ENCODE assay signal across 1 cellular context in the genomic region with DNA sequence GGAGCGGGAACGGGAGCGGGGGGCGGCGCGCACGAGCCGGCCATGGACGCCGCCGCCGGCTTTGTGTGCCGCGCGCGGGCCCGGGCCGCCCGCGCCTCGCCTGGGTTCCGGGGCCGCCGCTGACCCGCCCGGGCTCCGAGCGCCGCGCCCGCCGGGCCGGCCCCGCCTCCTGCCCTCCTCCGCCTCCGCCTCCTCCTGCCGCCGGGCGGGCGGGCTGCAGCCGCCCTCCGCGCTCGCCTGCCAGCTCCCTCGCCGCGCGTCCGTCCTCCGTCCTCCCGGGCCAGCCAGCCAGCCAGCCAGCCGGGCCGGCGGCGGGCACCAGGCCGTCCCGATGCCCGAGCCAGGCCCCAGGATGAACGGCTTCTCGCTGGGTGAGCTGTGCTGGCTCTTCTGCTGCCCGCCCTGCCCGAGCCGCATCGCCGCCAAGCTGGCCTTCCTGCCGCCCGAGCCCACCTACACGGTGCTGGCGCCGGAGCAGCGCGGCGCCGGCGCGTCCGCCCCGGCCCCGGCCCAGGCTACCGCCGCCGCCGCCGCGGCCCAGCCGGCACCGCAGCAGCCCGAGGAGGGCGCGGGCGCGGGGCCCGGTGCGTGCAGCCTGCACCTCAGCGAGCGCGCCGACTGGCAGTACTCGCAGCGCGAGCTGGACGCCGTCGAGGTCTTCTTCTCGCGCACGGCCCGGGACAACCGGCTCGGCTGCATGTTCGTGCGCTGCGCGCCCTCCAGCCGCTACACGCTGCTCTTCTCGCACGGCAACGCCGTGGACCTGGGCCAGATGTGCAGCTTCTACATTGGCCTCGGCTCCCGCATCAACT.
TF ChIP-seq lines count a peak whose summit lies in the region.

A gene (plus strand): TSS at position 212 of the 812 bp plus-strand sequence. CDS start 120 bp downstream, at position 332.

TF ChIP-seq in HepG2, 621 proteins besides CTCF, POLR2A, EP300 and RAD21 (continued from another document and continues in another):
- TF ChIP-seq, protein P1, sequence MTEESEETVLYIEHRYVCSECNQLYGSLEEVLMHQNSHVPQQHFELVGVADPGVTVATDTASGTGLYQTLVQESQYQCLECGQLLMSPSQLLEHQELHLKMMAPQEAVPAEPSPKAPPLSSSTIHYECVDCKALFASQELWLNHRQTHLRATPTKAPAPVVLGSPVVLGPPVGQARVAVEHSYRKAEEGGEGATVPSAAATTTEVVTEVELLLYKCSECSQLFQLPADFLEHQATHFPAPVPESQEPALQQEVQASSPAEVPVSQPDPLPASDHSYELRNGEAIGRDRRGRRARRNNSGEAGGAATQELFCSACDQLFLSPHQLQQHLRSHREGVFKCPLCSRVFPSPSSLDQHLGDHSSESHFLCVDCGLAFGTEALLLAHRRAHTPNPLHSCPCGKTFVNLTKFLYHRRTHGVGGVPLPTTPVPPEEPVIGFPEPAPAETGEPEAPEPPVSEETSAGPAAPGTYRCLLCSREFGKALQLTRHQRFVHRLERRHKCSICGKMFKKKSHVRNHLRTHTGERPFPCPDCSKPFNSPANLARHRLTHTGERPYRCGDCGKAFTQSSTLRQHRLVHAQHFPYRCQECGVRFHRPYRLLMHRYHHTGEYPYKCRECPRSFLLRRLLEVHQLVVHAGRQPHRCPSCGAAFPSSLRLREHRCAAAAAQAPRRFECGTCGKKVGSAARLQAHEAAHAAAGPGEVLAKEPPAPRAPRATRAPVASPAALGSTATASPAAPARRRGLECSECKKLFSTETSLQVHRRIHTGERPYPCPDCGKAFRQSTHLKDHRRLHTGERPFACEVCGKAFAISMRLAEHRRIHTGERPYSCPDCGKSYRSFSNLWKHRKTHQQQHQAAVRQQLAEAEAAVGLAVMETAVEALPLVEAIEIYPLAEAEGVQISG (CRISPR knock-in tag; IDR thresholded peaks at IDR 0.05), result 0 out of 2 replicates have a peak, but pooled peaks have one; percentile 24
- TF ChIP-seq ZSCAN20 (CRISPR knock-in tag; IDR thresholded peaks at IDR 0.05; ENCODE audit: borderline replicate concordance) (no peak), ZBTB1 (CRISPR knock-in tag; IDR thresholded peaks at IDR 0.05; ENCODE audit: borderline replicate concordance) (no peak), PCBP1 (IDR thresholded peaks at IDR 0.05; ENCODE audit: borderline replicate concordance, low read depth, low read length) (no peak), ARID2 (CRISPR knock-in tag; IDR thresholded peaks at IDR 0.05; ENCODE audit: borderline replicate concordance) (0 out of 2 replicates have a peak, but pooled peaks have one; percentile 38), GABPB1 (CRISPR knock-in tag; IDR thresholded peaks at IDR 0.05) (peak; percentile 31; the same call in 1 of the 2 replicates), ZNF3 (CRISPR knock-in tag; IDR thresholded peaks at IDR 0.05) (no peak), NONO (IDR thresholded peaks at IDR 0.05) (no peak), NONO (CRISPR knock-in tag; conservative IDR thresholded peaks at IDR 0.05) (no peak), HMG20A (CRISPR knock-in tag; IDR thresholded peaks at IDR 0.05; ENCODE audit: borderline replicate concordance) (no peak), KAT2B (IDR thresholded peaks at IDR 0.05; ENCODE audit: borderline replicate concordance, low read depth, low read length) (no peak), MBD4 (IDR thresholded peaks at IDR 0.05; ENCODE audit: borderline replicate concordance, low read length) (no peak), CCDC6 (CRISPR knock-in tag; IDR thresholded peaks at IDR 0.05) (0 out of 2 replicates have a peak, but pooled peaks have one; percentile 20), ZNF558 (CRISPR knock-in tag; IDR thresholded peaks at IDR 0.05; ENCODE audit: borderline replicate concordance) (0 out of 2 replicates have a peak, but pooled peaks have one; percentile 11), HDAC6 (IDR thresholded peaks at IDR 0.05; ENCODE audit: low read depth, low read length) (no peak), ZNF441 (CRISPR knock-in tag; IDR thresholded peaks at IDR 0.05; ENCODE audit: borderline replicate concordance) (no peak), IKZF4 (CRISPR knock-in tag; IDR thresholded peaks at IDR 0.05; ENCODE audit: borderline replicate concordance, low read depth, not compliant biosample characterization) (peak; percentile 42), CREM (IDR thresholded peaks at IDR 0.05) (no peak), CREM (CRISPR knock-in tag; IDR thresholded peaks at IDR 0.05) (no peak), KLF6 (CRISPR knock-in tag; IDR thresholded peaks at IDR 0.05) (no peak), ZNF761 (CRISPR knock-in tag; conservative IDR thresholded peaks at IDR 0.05) (no peak), GATA4 (IDR thresholded peaks at IDR 0.05; ENCODE audit: borderline replicate concordance, low read depth) (no peak), ZNF33A (CRISPR knock-in tag; IDR thresholded peaks at IDR 0.05; ENCODE audit: borderline replicate concordance) (no peak), RFX1 (IDR thresholded peaks at IDR 0.05) (no peak), KDM5B (CRISPR knock-in tag; IDR thresholded peaks at IDR 0.05; ENCODE audit: borderline replicate concordance) (peak; percentile 32; the same call in 1 of the 2 replicates)
- TF ChIP-seq, protein P2, sequence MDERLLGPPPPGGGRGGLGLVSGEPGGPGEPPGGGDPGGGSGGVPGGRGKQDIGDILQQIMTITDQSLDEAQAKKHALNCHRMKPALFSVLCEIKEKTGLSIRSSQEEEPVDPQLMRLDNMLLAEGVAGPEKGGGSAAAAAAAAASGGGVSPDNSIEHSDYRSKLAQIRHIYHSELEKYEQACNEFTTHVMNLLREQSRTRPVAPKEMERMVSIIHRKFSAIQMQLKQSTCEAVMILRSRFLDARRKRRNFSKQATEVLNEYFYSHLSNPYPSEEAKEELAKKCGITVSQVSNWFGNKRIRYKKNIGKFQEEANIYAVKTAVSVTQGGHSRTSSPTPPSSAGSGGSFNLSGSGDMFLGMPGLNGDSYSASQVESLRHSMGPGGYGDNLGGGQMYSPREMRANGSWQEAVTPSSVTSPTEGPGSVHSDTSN (CRISPR knock-in tag; IDR thresholded peaks at IDR 0.05), result no peak
- TF ChIP-seq, protein P3, sequence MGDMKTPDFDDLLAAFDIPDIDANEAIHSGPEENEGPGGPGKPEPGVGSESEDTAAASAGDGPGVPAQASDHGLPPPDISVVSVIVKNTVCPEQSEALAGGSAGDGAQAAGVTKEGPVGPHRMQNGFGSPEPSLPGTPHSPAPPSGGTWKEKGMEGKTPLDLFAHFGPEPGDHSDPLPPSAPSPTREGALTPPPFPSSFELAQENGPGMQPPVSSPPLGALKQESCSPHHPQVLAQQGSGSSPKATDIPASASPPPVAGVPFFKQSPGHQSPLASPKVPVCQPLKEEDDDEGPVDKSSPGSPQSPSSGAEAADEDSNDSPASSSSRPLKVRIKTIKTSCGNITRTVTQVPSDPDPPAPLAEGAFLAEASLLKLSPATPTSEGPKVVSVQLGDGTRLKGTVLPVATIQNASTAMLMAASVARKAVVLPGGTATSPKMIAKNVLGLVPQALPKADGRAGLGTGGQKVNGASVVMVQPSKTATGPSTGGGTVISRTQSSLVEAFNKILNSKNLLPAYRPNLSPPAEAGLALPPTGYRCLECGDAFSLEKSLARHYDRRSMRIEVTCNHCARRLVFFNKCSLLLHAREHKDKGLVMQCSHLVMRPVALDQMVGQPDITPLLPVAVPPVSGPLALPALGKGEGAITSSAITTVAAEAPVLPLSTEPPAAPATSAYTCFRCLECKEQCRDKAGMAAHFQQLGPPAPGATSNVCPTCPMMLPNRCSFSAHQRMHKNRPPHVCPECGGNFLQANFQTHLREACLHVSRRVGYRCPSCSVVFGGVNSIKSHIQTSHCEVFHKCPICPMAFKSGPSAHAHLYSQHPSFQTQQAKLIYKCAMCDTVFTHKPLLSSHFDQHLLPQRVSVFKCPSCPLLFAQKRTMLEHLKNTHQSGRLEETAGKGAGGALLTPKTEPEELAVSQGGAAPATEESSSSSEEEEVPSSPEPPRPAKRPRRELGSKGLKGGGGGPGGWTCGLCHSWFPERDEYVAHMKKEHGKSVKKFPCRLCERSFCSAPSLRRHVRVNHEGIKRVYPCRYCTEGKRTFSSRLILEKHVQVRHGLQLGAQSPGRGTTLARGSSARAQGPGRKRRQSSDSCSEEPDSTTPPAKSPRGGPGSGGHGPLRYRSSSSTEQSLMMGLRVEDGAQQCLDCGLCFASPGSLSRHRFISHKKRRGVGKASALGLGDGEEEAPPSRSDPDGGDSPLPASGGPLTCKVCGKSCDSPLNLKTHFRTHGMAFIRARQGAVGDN (CRISPR knock-in tag; IDR thresholded peaks at IDR 0.05), result peak; percentile 81
- TF ChIP-seq, protein P4, sequence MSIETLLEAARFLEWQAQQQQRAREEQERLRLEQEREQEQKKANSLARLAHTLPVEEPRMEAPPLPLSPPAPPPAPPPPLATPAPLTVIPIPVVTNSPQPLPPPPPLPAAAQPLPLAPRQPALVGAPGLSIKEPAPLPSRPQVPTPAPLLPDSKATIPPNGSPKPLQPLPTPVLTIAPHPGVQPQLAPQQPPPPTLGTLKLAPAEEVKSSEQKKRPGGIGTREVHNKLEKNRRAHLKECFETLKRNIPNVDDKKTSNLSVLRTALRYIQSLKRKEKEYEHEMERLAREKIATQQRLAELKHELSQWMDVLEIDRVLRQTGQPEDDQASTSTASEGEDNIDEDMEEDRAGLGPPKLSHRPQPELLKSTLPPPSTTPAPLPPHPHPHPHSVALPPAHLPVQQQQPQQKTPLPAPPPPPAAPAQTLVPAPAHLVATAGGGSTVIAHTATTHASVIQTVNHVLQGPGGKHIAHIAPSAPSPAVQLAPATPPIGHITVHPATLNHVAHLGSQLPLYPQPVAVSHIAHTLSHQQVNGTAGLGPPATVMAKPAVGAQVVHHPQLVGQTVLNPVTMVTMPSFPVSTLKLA (IDR thresholded peaks at IDR 0.05), result no peak
- TF ChIP-seq, protein P5, sequence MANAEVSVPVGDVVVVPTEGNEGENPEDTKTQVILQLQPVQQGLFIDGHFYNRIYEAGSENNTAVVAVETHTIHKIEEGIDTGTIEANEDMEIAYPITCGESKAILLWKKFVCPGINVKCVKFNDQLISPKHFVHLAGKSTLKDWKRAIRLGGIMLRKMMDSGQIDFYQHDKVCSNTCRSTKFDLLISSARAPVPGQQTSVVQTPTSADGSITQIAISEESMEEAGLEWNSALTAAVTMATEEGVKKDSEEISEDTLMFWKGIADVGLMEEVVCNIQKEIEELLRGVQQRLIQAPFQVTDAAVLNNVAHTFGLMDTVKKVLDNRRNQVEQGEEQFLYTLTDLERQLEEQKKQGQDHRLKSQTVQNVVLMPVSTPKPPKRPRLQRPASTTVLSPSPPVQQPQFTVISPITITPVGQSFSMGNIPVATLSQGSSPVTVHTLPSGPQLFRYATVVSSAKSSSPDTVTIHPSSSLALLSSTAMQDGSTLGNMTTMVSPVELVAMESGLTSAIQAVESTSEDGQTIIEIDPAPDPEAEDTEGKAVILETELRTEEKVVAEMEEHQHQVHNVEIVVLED (CRISPR knock-in tag; IDR thresholded peaks at IDR 0.05; ENCODE audit: borderline replicate concordance), result no peak
- TF ChIP-seq, protein P6, sequence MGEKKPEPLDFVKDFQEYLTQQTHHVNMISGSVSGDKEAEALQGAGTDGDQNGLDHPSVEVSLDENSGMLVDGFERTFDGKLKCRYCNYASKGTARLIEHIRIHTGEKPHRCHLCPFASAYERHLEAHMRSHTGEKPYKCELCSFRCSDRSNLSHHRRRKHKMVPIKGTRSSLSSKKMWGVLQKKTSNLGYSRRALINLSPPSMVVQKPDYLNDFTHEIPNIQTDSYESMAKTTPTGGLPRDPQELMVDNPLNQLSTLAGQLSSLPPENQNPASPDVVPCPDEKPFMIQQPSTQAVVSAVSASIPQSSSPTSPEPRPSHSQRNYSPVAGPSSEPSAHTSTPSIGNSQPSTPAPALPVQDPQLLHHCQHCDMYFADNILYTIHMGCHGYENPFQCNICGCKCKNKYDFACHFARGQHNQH (CRISPR knock-in tag; IDR thresholded peaks at IDR 0.05), result no peak
- TF ChIP-seq, protein P7, sequence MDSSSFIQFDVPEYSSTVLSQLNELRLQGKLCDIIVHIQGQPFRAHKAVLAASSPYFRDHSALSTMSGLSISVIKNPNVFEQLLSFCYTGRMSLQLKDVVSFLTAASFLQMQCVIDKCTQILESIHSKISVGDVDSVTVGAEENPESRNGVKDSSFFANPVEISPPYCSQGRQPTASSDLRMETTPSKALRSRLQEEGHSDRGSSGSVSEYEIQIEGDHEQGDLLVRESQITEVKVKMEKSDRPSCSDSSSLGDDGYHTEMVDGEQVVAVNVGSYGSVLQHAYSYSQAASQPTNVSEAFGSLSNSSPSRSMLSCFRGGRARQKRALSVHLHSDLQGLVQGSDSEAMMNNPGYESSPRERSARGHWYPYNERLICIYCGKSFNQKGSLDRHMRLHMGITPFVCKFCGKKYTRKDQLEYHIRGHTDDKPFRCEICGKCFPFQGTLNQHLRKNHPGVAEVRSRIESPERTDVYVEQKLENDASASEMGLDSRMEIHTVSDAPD (CRISPR knock-in tag; IDR thresholded peaks at IDR 0.05), result no peak
- TF ChIP-seq, protein P8, sequence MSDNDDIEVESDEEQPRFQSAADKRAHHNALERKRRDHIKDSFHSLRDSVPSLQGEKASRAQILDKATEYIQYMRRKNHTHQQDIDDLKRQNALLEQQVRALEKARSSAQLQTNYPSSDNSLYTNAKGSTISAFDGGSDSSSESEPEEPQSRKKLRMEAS (IDR thresholded peaks at IDR 0.05), result peak; percentile 75
- TF ChIP-seq, protein P9, sequence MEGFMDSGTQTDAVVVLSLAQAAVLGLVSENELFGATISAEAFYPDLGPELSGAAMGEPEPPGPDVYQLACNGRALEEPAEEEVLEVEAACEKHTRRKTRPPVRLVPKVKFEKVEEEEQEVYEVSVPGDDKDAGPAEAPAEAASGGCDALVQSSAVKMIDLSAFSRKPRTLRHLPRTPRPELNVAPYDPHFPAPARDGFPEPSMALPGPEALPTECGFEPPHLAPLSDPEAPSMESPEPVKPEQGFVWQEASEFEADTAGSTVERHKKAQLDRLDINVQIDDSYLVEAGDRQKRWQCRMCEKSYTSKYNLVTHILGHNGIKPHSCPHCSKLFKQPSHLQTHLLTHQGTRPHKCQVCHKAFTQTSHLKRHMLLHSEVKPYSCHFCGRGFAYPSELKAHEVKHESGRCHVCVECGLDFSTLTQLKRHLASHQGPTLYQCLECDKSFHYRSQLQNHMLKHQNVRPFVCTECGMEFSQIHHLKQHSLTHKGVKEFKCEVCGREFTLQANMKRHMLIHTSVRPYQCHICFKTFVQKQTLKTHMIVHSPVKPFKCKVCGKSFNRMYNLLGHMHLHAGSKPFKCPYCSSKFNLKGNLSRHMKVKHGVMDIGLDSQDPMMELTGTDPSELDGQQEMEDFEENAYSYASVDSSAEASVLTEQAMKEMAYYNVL (CRISPR knock-in tag; IDR thresholded peaks at IDR 0.05; ENCODE audit: borderline replicate concordance), result no peak
- TF ChIP-seq, protein P10, sequence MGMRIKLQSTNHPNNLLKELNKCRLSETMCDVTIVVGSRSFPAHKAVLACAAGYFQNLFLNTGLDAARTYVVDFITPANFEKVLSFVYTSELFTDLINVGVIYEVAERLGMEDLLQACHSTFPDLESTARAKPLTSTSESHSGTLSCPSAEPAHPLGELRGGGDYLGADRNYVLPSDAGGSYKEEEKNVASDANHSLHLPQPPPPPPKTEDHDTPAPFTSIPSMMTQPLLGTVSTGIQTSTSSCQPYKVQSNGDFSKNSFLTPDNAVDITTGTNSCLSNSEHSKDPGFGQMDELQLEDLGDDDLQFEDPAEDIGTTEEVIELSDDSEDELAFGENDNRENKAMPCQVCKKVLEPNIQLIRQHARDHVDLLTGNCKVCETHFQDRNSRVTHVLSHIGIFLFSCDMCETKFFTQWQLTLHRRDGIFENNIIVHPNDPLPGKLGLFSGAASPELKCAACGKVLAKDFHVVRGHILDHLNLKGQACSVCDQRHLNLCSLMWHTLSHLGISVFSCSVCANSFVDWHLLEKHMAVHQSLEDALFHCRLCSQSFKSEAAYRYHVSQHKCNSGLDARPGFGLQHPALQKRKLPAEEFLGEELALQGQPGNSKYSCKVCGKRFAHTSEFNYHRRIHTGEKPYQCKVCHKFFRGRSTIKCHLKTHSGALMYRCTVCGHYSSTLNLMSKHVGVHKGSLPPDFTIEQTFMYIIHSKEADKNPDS (CRISPR knock-in tag; IDR thresholded peaks at IDR 0.05), result no peak
